Comparison of ENCODE assay signal across 23 cellular contexts in genomic region chr10:115118346-115118745, GRCh38. TPM values are rescaled to one million over a fixed set of nuclear protein-coding genes. Genes with fewer than 3 reads are reported as not detected.
DNase-seq lines count a peak whose midpoint lies in the region; ATAC-seq and TF ChIP-seq lines count a peak whose summit lies in the region.
"Had no signal": no experiment of that assay in that cellular context is flagged by ENCODE, and none has a peak within 500 bp of the region (broad histone marks: within the 10 kb centered on the region; RNA-seq: fewer than 3 reads in every experiment).

No MANE protein-coding gene starts in this region.

- H3K36me3 ChIP-seq in tibial nerve: no peaks in the 10 kb centered on the region
- H3K36me3 ChIP-seq in lower lobe of right lung: no peaks in the 10 kb centered on the region
- H3K36me3 ChIP-seq: MG63, neutrophil, SJSA1 had no signal

- H3K9me3 ChIP-seq in tibial nerve: no peaks in the 10 kb centered on the region
- H3K9me3 ChIP-seq in lower lobe of right lung: no peaks in the 10 kb centered on the region
- H3K9me3 ChIP-seq: A549, MG63, neutrophil, SJSA1 had no signal

- TF ChIP-seq CTCF in tibial nerve (IDR thresholded peaks at IDR 0.05) (no peak), lower lobe of right lung (IDR thresholded peaks at IDR 0.05) (no peak)

- H3K4me1 ChIP-seq in tibial nerve: no peaks in the 10 kb centered on the region
- H3K4me1 ChIP-seq in lower lobe of right lung: no peaks in the 10 kb centered on the region
- H3K4me1 ChIP-seq: A549; BLaER1 treated with 17β-estradiol and CSF1 and Interleukin-3, amounts not matched to agents 10 nM and 100 nM; SJSA1 had no signal

- peak; percentile 80 for ATAC-seq in GM19351 (IDR thresholded peaks at IDR 0.05; ENCODE audit: unreplicated experiment)
- ATAC-seq in HG02885 (IDR thresholded peaks at IDR 0.05; ENCODE audit: poor library complexity, unreplicated experiment): peak; percentile 93
- no peak for ATAC-seq in lower lobe of right lung
- ATAC-seq: A549, esophagus mucosa had no signal

- no peak for TF ChIP-seq EP300 in tibial nerve (IDR thresholded peaks at IDR 0.05)

- WGBS in tibial nerve, 2 donors: 62 to 75% methylated on average over 1 of the region's 1 CpG

- in situ Hi-C loops in ACHN (cut with HindIII; ENCODE audit: low pct_ligation_motif_present, low pct_unique_long_range_greater_than_20kb, low sequenced_read_pairs): loop anchor here (25.0 kb wide), 1 partner anchor 231 kb away; no protein-coding TSS in a partner anchor

- TF ChIP-seq POLR2A in tibial nerve (IDR thresholded peaks at IDR 0.05): no peak

- peak; percentile 46 for DNase-seq in ACHN
- DNase-seq in astrocyte of the hippocampus (ENCODE audit: low read depth, low spot score): peak; percentile 18
- no peak for DNase-seq in NCI-H1930 (lab: John Stamatoyannopoulos, UW)
- DNase-seq in islet precursor cell: no peak
- DNase-seq in tibial nerve (ENCODE audit: low spot score in 2 of 2): no peak
- no peak for DNase-seq in lower lobe of right lung
- DNase-seq: activated CD4-positive, alpha-beta T cell treated with anti-CD3 and anti-CD28 coated beads, Interleukin-2, amount 50 U/mL, for 48 hours; activated naive CD4-positive, alpha-beta T cell treated with anti-CD3 and anti-CD28 coated beads for 36 hours; activated T-cell treated with anti-CD3 and anti-CD28 coated beads, Interleukin-2, amount 50 U/mL, for 1 hour; anterior cingulate cortex; cerebellar nuclear complex; glutamatergic neuron; HCEC 1CT; MG63; NCI-H146; stimulated activated CD8-positive, alpha-beta memory T cell treated with anti-CD3 and anti-CD28 coated beads, Interleukin-4, amount 100 ng/mL, for 48 hours had no signal

- no peak overlapping the region for H3K4me3 ChIP-seq in tibial nerve
- H3K4me3 ChIP-seq in lower lobe of right lung: no peak overlapping the region
- H3K4me3 ChIP-seq: A549; BLaER1 treated with 17β-estradiol and CSF1 and Interleukin-3, amounts not matched to agents 10 nM and 100 nM; MG63; SJSA1 had no signal

- H3K27me3 ChIP-seq in tibial nerve (peaks cover 0 to 8% of the 10 kb centered on the region in 2 donors), lower lobe of right lung (ENCODE audit: low read depth) (no peaks in the 10 kb centered on the region)
- H3K27me3 ChIP-seq: BLaER1 treated with 17β-estradiol and CSF1 and Interleukin-3, amounts not matched to agents 10 nM and 100 nM; SJSA1 had no signal

- H3K27ac ChIP-seq in tibial nerve: no peak overlapping the region
- no peak overlapping the region for H3K27ac ChIP-seq in lower lobe of right lung
- H3K27ac ChIP-seq: A549; BLaER1 treated with 17β-estradiol and CSF1 and Interleukin-3, amounts not matched to agents 10 nM and 100 nM; neutrophil; SJSA1 had no signal

- intact Hi-C loops in lower lobe of right lung (cut with DNase I): no loop called here

RNA-seq across cellular contexts. Expression of gene ATRNL1, which starts 25.2 kb away (rescaled TPM):
- total RNA-seq in tibial nerve (1 to 10 TPM; 1.0 to 5.4 (median 2.7) TPM), lower lobe of right lung (0.92 TPM)
- total RNA-seq: activated naive CD4-positive, alpha-beta T cell treated with anti-CD3 and anti-CD28 coated beads for 36 hours had no signal

Comparison
In these comparisons a context has a peak if more than half of its experiments do, and no peak if none do; other contexts are left out.
1. DNase-seq: peak in ACHN (single experiment) and astrocyte of the hippocampus (single experiment); none in NCI-H1930 (0 of 2), islet precursor cell (single experiment), tibial nerve (0 of 2) and lower lobe of right lung (single experiment).
2. ATAC-seq: peak in GM19351 (single experiment) and HG02885 (single experiment); none in lower lobe of right lung (0 of 2).